37 cellular contexts compared by ENCODE assay signal in genomic region chr3:124138148-124138547, GRCh38.
"Had no signal": no experiment of that assay in that cellular context is flagged by ENCODE, and none has a peak within 500 bp of the region (broad histone marks: within the 10 kb centered on the region; RNA-seq: fewer than 3 reads in every experiment).

No MANE protein-coding gene starts in this region.

- H3K27me3 ChIP-seq: adrenal gland, body of pancreas, brain microvascular endothelial cell, breast epithelium had no signal

- H3K27ac Mint-ChIP-seq: activated naive CD4-positive, alpha-beta T cell treated with anti-CD3 and anti-CD28 coated beads for 36 hours; activated naive CD4-positive, alpha-beta T cell treated with anti-CD3 and anti-CD28 coated beads, Interleukin-2, amount 10 ng/mL, durations not matched to agents 7 days and 5 days; activated naive CD4-positive, alpha-beta T cell treated with anti-CD3 and anti-CD28 coated beads, Interleukin-2, amount 50 U/mL, for 24 hours; activated naive CD4-positive, alpha-beta T cell treated with anti-CD3 and anti-CD28 coated beads, Interleukin-2, amount 50 U/mL, for 72 hours; activated naive CD8-positive, alpha-beta T cell; activated naive CD8-positive, alpha-beta T cell treated with anti-CD3 and anti-CD28 coated beads for 36 hours; activated naive CD8-positive, alpha-beta T cell treated with anti-CD3 and anti-CD28 coated beads, Interleukin-2, amount 10 ng/mL, durations not matched to agents 7 days and 5 days; activated naive CD8-positive, alpha-beta T cell treated with anti-CD3 and anti-CD28 coated beads, Interleukin-2, amount 50 U/mL, for 24 hours; activated T-cell treated with anti-CD3 and anti-CD28 coated beads, Interleukin-2, amount 50 U/mL, for 24 hours; activated T-cell treated with anti-CD3 and anti-CD28 coated beads, Interleukin-2, amount 50 U/mL, for 72 hours; activated T-helper 1 cell treated with anti-CD3 and anti-CD28 coated beads, Interleukin-12 subunit alpha, Interleukin-12 subunit beta, Interleukin-2, Interleukin-4 antibody, amounts not matched to agents 30 ng/mL and 10 ng/mL and 1 ng/mL, durations not matched to agents 14 hours and 24 hours and 36 hours; activated T-helper 17 cell treated with anti-CD3 and anti-CD28 coated beads, Interleukin-2, amount 50 U/mL, for 72 hours; activated T-helper 2 cell treated with anti-CD3 and anti-CD28 coated beads, Interferon-gamma antibody, Interleukin-2, Interleukin-4, amounts not matched to agents 10 μg/mL and 5 μg/mL and 100 μg/mL, durations not matched to agents 14 hours and 24 hours and 36 hours had no signal

- H3K4me3 Mint-ChIP-seq: activated naive CD4-positive, alpha-beta T cell treated with anti-CD3 and anti-CD28 coated beads for 36 hours; activated naive CD4-positive, alpha-beta T cell treated with anti-CD3 and anti-CD28 coated beads, Interleukin-2, amount 10 ng/mL, durations not matched to agents 7 days and 5 days; activated naive CD4-positive, alpha-beta T cell treated with anti-CD3 and anti-CD28 coated beads, Interleukin-2, amount 50 U/mL, for 24 hours; activated naive CD8-positive, alpha-beta T cell; activated naive CD8-positive, alpha-beta T cell treated with anti-CD3 and anti-CD28 coated beads for 36 hours; activated naive CD8-positive, alpha-beta T cell treated with anti-CD3 and anti-CD28 coated beads, Interleukin-2, amount 10 ng/mL, durations not matched to agents 7 days and 5 days; activated naive CD8-positive, alpha-beta T cell treated with anti-CD3 and anti-CD28 coated beads, Interleukin-2, amount 50 U/mL, for 24 hours; activated T-cell treated with anti-CD3 and anti-CD28 coated beads, Interleukin-2, amount 50 U/mL, for 24 hours; activated T-cell treated with anti-CD3 and anti-CD28 coated beads, Interleukin-2, amount 50 U/mL, for 4 hours; activated T-cell treated with anti-CD3 and anti-CD28 coated beads, Interleukin-2, amount 50 U/mL, for 72 hours; activated T-helper 1 cell treated with anti-CD3 and anti-CD28 coated beads, Interleukin-12 subunit alpha, Interleukin-12 subunit beta, Interleukin-2, Interleukin-4 antibody, amounts not matched to agents 30 ng/mL and 10 ng/mL and 1 ng/mL, durations not matched to agents 14 hours and 24 hours and 36 hours; activated T-helper 17 cell treated with anti-CD3 and anti-CD28 coated beads, Interleukin-2, amount 50 U/mL, for 72 hours; brain; central memory CD8-positive, alpha-beta T cell had no signal

- H3K36me3 Mint-ChIP-seq: activated naive CD4-positive, alpha-beta T cell treated with anti-CD3 and anti-CD28 coated beads, Interleukin-2, amount 10 ng/mL, durations not matched to agents 7 days and 5 days; activated naive CD4-positive, alpha-beta T cell treated with anti-CD3 and anti-CD28 coated beads, Interleukin-2, amount 50 U/mL, for 24 hours; activated naive CD4-positive, alpha-beta T cell treated with anti-CD3 and anti-CD28 coated beads, Interleukin-2, amount 50 U/mL, for 72 hours; activated naive CD8-positive, alpha-beta T cell; activated naive CD8-positive, alpha-beta T cell treated with anti-CD3 and anti-CD28 coated beads for 36 hours; activated naive CD8-positive, alpha-beta T cell treated with anti-CD3 and anti-CD28 coated beads, Interleukin-2, amount 10 ng/mL, durations not matched to agents 7 days and 5 days had no signal

- H3K4me3 ChIP-seq: adrenal gland, body of pancreas, breast epithelium, cardiac muscle cell had no signal

- H3K36me3 ChIP-seq: adrenal gland, brain microvascular endothelial cell, breast epithelium, cardiac muscle cell had no signal

- H3K27ac ChIP-seq: adrenal gland, body of pancreas, brain microvascular endothelial cell, breast epithelium, cardiac muscle cell had no signal

- H3K9me3 ChIP-seq: adrenal gland, body of pancreas, breast epithelium had no signal

- H3K27me3 Mint-ChIP-seq: activated naive CD8-positive, alpha-beta T cell; activated naive CD8-positive, alpha-beta T cell treated with anti-CD3 and anti-CD28 coated beads for 36 hours; central memory CD8-positive, alpha-beta T cell had no signal

- DNase-seq: activated effector memory CD4-positive, alpha-beta T cell treated with anti-CD3 and anti-CD28 coated beads, Interleukin-2, amount 50 U/mL, for 16 hours; activated effector memory CD4-positive, alpha-beta T cell treated with Interleukin-2 at 50 U/mL for 16 hours; activated gamma-delta T cell; activated gamma-delta T cell treated with Interleukin-2 at 50 U/mL for 16 hours; activated naive CD4-positive, alpha-beta T cell; activated naive CD4-positive, alpha-beta T cell treated with anti-CD3 and anti-CD28 coated beads for 36 hours; activated naive CD4-positive, alpha-beta T cell treated with anti-CD3 and anti-CD28 coated beads, Interleukin-2, amount 10 ng/mL, durations not matched to agents 7 days and 5 days; activated naive CD4-positive, alpha-beta T cell treated with anti-CD3 and anti-CD28 coated beads, Interleukin-2, amount 50 U/mL, for 16 hours; activated naive CD4-positive, alpha-beta T cell treated with Interleukin-2 at 50 U/mL for 16 hours; activated naive CD8-positive, alpha-beta T cell treated with anti-CD3 and anti-CD28 coated beads for 36 hours; activated naive CD8-positive, alpha-beta T cell treated with anti-CD3 and anti-CD28 coated beads, Interleukin-2, amount 10 ng/mL, durations not matched to agents 7 days and 5 days; activated naive CD8-positive, alpha-beta T cell treated with anti-CD3 and anti-CD28 coated beads, Interleukin-2, amount 50 U/mL, for 24 hours; activated T-cell treated with anti-CD3 and anti-CD28 coated beads for 4 hours; activated T-cell treated with anti-CD3 and anti-CD28 coated beads, Interleukin-2, amount 50 U/mL, for 1 hour; activated T-cell treated with anti-CD3 and anti-CD28 coated beads, Interleukin-2, amount 50 U/mL, for 24 hours; activated T-cell treated with anti-CD3 and anti-CD28 coated beads, Interleukin-2, amount 50 U/mL, for 4 hours; activated T-cell treated with anti-CD3 and anti-CD28 coated beads, Interleukin-2, amount 50 U/mL, for 48 hours; activated T-cell treated with anti-CD3 and anti-CD28 coated beads, Interleukin-2, amount 50 U/mL, for 72 hours; adrenal gland; amniotic stem cell; amygdala; anterior cingulate cortex; aorta; body of pancreas; brain microvascular endothelial cell; central memory CD4-positive, alpha-beta T cell; cerebellar nuclear complex had no signal

- H3K4me1 ChIP-seq: adrenal gland, body of pancreas, breast epithelium had no signal

- ATAC-seq: activated naive CD4-positive, alpha-beta T cell treated with anti-CD3 and anti-CD28 coated beads, Interleukin-2, amount 50 U/mL, for 72 hours; activated naive CD8-positive, alpha-beta T cell treated with anti-CD3 and anti-CD28 coated beads, Interleukin-2, amount 50 U/mL, for 24 hours; activated T-cell treated with anti-CD3 and anti-CD28 coated beads, Interleukin-2, amount 50 U/mL, for 4 hours; activated T-cell treated with anti-CD3 and anti-CD28 coated beads, Interleukin-2, amount 50 U/mL, for 72 hours; activated T-helper 17 cell treated with anti-CD3 and anti-CD28 coated beads, Interleukin-2, amount 50 U/mL, for 72 hours; body of pancreas had no signal

- H3K9me3 Mint-ChIP-seq: activated naive CD4-positive, alpha-beta T cell treated with anti-CD3 and anti-CD28 coated beads for 36 hours; activated naive CD4-positive, alpha-beta T cell treated with anti-CD3 and anti-CD28 coated beads, Interleukin-2, amount 10 ng/mL, durations not matched to agents 7 days and 5 days; activated naive CD4-positive, alpha-beta T cell treated with anti-CD3 and anti-CD28 coated beads, Interleukin-2, amount 50 U/mL, for 24 hours; activated naive CD4-positive, alpha-beta T cell treated with anti-CD3 and anti-CD28 coated beads, Interleukin-2, amount 50 U/mL, for 72 hours; activated naive CD8-positive, alpha-beta T cell treated with anti-CD3 and anti-CD28 coated beads for 36 hours; activated naive CD8-positive, alpha-beta T cell treated with anti-CD3 and anti-CD28 coated beads, Interleukin-2, amount 10 ng/mL, durations not matched to agents 7 days and 5 days; activated naive CD8-positive, alpha-beta T cell treated with anti-CD3 and anti-CD28 coated beads, Interleukin-2, amount 50 U/mL, for 24 hours; activated T-cell treated with anti-CD3 and anti-CD28 coated beads, Interleukin-2, amount 50 U/mL, for 24 hours; activated T-cell treated with anti-CD3 and anti-CD28 coated beads, Interleukin-2, amount 50 U/mL, for 4 hours; activated T-cell treated with anti-CD3 and anti-CD28 coated beads, Interleukin-2, amount 50 U/mL, for 72 hours; activated T-helper 1 cell treated with anti-CD3 and anti-CD28 coated beads, Interleukin-12 subunit alpha, Interleukin-12 subunit beta, Interleukin-2, Interleukin-4 antibody, amounts not matched to agents 30 ng/mL and 10 ng/mL and 1 ng/mL, durations not matched to agents 14 hours and 24 hours and 36 hours; activated T-helper 17 cell treated with anti-CD3 and anti-CD28 coated beads, Interleukin-2, amount 50 U/mL, for 72 hours; activated T-helper 2 cell treated with anti-CD3 and anti-CD28 coated beads, Interferon-gamma antibody, Interleukin-2, Interleukin-4, amounts not matched to agents 10 μg/mL and 5 μg/mL and 100 μg/mL, durations not matched to agents 14 hours and 24 hours and 36 hours; central memory CD8-positive, alpha-beta T cell had no signal

- H3K4me1 Mint-ChIP-seq: activated naive CD4-positive, alpha-beta T cell treated with anti-CD3 and anti-CD28 coated beads, Interleukin-2, amount 10 ng/mL, durations not matched to agents 7 days and 5 days; activated naive CD4-positive, alpha-beta T cell treated with anti-CD3 and anti-CD28 coated beads, Interleukin-2, amount 50 U/mL, for 24 hours; activated naive CD8-positive, alpha-beta T cell treated with anti-CD3 and anti-CD28 coated beads for 36 hours; activated naive CD8-positive, alpha-beta T cell treated with anti-CD3 and anti-CD28 coated beads, Interleukin-2, amount 10 ng/mL, durations not matched to agents 7 days and 5 days; activated naive CD8-positive, alpha-beta T cell treated with anti-CD3 and anti-CD28 coated beads, Interleukin-2, amount 50 U/mL, for 24 hours; activated T-helper 17 cell treated with anti-CD3 and anti-CD28 coated beads, Interleukin-2, amount 50 U/mL, for 72 hours; central memory CD8-positive, alpha-beta T cell had no signal
